ENCODE assay signal across 9 cellular contexts in the genomic region with DNA sequence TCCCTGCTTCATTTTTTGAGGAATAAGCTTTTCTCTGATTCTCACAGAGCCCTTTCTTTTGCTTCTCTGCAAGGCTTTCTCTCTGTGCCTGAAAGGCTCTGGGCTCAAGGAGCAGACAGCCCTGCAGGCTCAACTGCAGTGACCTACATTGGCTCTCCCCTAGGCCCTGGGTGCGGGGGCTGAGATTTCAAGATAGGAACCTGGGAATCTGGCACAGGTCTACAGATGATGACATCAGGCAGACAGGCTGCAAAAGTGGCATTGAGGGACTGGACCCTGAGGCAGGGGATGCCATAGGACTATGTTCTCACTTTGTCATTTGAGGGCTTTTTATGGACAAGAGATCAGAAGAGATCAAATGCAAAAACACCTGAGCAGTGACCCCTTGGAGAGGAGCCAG. TPM values are rescaled to one million over a fixed set of nuclear protein-coding genes. Genes with fewer than 3 reads are reported as not detected.
DNase-seq lines count a peak whose midpoint lies in the region; ATAC-seq and TF ChIP-seq lines count a peak whose summit lies in the region.
"Had no signal": no experiment of that assay in that cellular context is flagged by ENCODE, and none has a peak within 500 bp of the region (broad histone marks: within the 10 kb centered on the region; RNA-seq: fewer than 3 reads in every experiment).

No MANE protein-coding gene starts in this region.

- H3K4me3 Mint-ChIP-seq in nephron, result peak overlapping the region; percentile 16 to 57 (median 45)

- TF ChIP-seq POLR2A in vagina (IDR thresholded peaks at IDR 0.05), result no peak

- DNase-seq in right atrium auricular region (ENCODE audit: low spot score) (no peak), left cardiac atrium (no peak), vagina (ENCODE audit: extremely low spot score in 2 of 2) (peak in 1 of 2 donors; percentile 90), HEK293T (ENCODE audit: extremely low spot score) (no peak), NCI-H2227 treated with DMSO at 0.1 percent for 48 hours (lab: John Stamatoyannopoulos, UW) (no peak)
- DNase-seq in effector memory CD4-positive, alpha-beta T cell, result no peak
- DNase-seq: NCI-H187 treated with DMSO at 0.1 percent for 48 hours had no signal

- no peaks in the 10 kb centered on the region for H3K9me3 Mint-ChIP-seq in nephron

- TF ChIP-seq CTCF in right atrium auricular region (IDR thresholded peaks at IDR 0.05) (no peak), nephron (IDR thresholded peaks at IDR 0.05; ENCODE audit: unreplicated experiment in 3 of 3) (no peak), vagina (IDR thresholded peaks at IDR 0.05) (no peak)

- no peak overlapping the region for H3K4me3 ChIP-seq in right atrium auricular region
- H3K4me3 ChIP-seq in effector memory CD4-positive, alpha-beta T cell (ENCODE audit: insufficient read depth, low read depth, low read length, poor library complexity, severe bottlenecking), result no peak overlapping the region
- H3K4me3 ChIP-seq in vagina, result no peak overlapping the region

- POLR2A ChIA-PET in HEK293T (lab: Yijun Ruan, JAX), result interaction anchor here (1.6 to 7.1 kb wide), 5 partner anchors 9 to 56 kb away, joined by 8 to 117 read pairs (median 93); a partner anchor contains a TSS

- no peaks in the 10 kb centered on the region for H3K36me3 ChIP-seq in right atrium auricular region
- no peaks in the 10 kb centered on the region for H3K36me3 ChIP-seq in effector memory CD4-positive, alpha-beta T cell (ENCODE audit: control insufficient read depth, insufficient read depth, low read length)
- no peaks in the 10 kb centered on the region for H3K36me3 ChIP-seq in vagina

- H3K27ac ChIP-seq in right atrium auricular region (peak overlapping the region; percentile 90 to 97), vagina (peak overlapping the region; percentile 98)
- H3K27ac ChIP-seq in effector memory CD4-positive, alpha-beta T cell (ENCODE audit: insufficient read depth, low read length, poor library complexity, severe bottlenecking), result peak overlapping the region; percentile 31

- H3K27ac Mint-ChIP-seq in nephron, result peak overlapping the region; percentile 95 to 96 (median 95)

- CTCF ChIA-PET in HEK293T (lab: Yijun Ruan, JAX), result interaction anchor here (0.8 to 5.8 kb wide), 8 partner anchors 8 to 72 kb away, joined by 3 to 82 read pairs (median 4); a partner anchor contains a TSS

- H3K9me3 ChIP-seq in right atrium auricular region (no peaks in the 10 kb centered on the region), vagina (no peaks in the 10 kb centered on the region)
- H3K9me3 ChIP-seq in effector memory CD4-positive, alpha-beta T cell (ENCODE audit: control insufficient read depth, low read length), result no peaks in the 10 kb centered on the region

- H3K36me3 Mint-ChIP-seq in nephron (ENCODE audit: low read depth), result no peaks in the 10 kb centered on the region

- H3K27me3 ChIP-seq in right atrium auricular region (no peaks in the 10 kb centered on the region), vagina (no peaks in the 10 kb centered on the region)
- no peaks in the 10 kb centered on the region for H3K27me3 ChIP-seq in effector memory CD4-positive, alpha-beta T cell (replicated peaks; ENCODE audit: control insufficient read depth, insufficient read depth, low read length, poor library complexity, severe bottlenecking)

- ATAC-seq in left cardiac atrium (no peak), HG03025 (IDR thresholded peaks at IDR 0.05; ENCODE audit: low FRiP score, unreplicated experiment) (no peak)

- H3K27me3 Mint-ChIP-seq in nephron (ENCODE audit: low read depth), result no peaks in the 10 kb centered on the region

- intact Hi-C loops in left cardiac atrium (cut with DNase I), result loop anchor here (5.0 to 10.0 kb wide), 2 partner anchors 64 to 98 kb away; a partner anchor contains a TSS
- intact Hi-C loops in vagina (cut with DNase I), result loop anchor here (2.0 to 5.0 kb wide), 2 partner anchors 48 to 93 kb away; a partner anchor contains a TSS

- H3K4me1 ChIP-seq in right atrium auricular region (peaks cover 0 to 84% of the 10 kb centered on the region in 2 donors), vagina (peaks cover 92% of the 10 kb centered on the region)
- H3K4me1 ChIP-seq in effector memory CD4-positive, alpha-beta T cell (ENCODE audit: control insufficient read depth, insufficient read depth, low read length, poor library complexity, severe bottlenecking), result peaks cover 79% of the 10 kb centered on the region

- H3K4me1 Mint-ChIP-seq in nephron, result peaks cover 92% of the 10 kb centered on the region

TF ChIP-seq in HEK293T, 16 proteins besides CTCF, POLR2A, EP300 and RAD21:
- TF ChIP-seq SP1 (IDR thresholded peaks at IDR 0.05) (no peak), TARDBP (IDR thresholded peaks at IDR 0.05) (no peak), ARNT (IDR thresholded peaks at IDR 0.05) (no peak)
- TF ChIP-seq, protein P1, sequence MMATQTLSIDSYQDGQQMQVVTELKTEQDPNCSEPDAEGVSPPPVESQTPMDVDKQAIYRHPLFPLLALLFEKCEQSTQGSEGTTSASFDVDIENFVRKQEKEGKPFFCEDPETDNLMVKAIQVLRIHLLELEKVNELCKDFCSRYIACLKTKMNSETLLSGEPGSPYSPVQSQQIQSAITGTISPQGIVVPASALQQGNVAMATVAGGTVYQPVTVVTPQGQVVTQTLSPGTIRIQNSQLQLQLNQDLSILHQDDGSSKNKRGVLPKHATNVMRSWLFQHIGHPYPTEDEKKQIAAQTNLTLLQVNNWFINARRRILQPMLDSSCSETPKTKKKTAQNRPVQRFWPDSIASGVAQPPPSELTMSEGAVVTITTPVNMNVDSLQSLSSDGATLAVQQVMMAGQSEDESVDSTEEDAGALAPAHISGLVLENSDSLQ (IDR thresholded peaks at IDR 0.05), result no peak

RNA-seq across cellular contexts. Expression of a gene that starts 10.1 kb away (rescaled TPM):
- 1 to 10 TPM; 8.3 to 9.9 TPM for total RNA-seq in right atrium auricular region
- 10 to 100 TPM; 17.1 to 19.5 TPM for total RNA-seq in left cardiac atrium
- total RNA-seq in vagina, result 15.0 TPM

RNA-seq across cellular contexts. Expression of a gene that starts 11.3 kb away (rescaled TPM):
- total RNA-seq in right atrium auricular region (10 to 100 TPM; 42.2 to 52.5 TPM), left cardiac atrium (10 to 100 TPM; 54.0 to 57.8 TPM), vagina (62.4 TPM)

RNA-seq across cellular contexts. Expression of a gene that starts 29.9 kb away (rescaled TPM):
- total RNA-seq in right atrium auricular region, result 10 to 100 TPM; 26.0 to 35.5 TPM
- total RNA-seq in left cardiac atrium, result 10 to 100 TPM; 49.6 to 53.1 TPM
- 40.0 TPM for total RNA-seq in vagina

RNA-seq across cellular contexts. Expression of a gene that starts 47.7 kb away (rescaled TPM):
- total RNA-seq in right atrium auricular region, result 10 to 100 TPM; 60.3 to 69.0 TPM
- total RNA-seq in left cardiac atrium, result 10 to 100 TPM; 54.4 to 77.9 TPM
- total RNA-seq in vagina, result 40.3 TPM

RNA-seq across cellular contexts. Expression of a gene that starts 56.2 kb away (rescaled TPM):
- total RNA-seq in right atrium auricular region, result 10 to 100 TPM; 44.2 to 44.7 TPM
- total RNA-seq in left cardiac atrium, result 10 to 100 TPM; 44.0 to 56.4 TPM
- 106 TPM for total RNA-seq in vagina

Comparison
In these comparisons a context has a peak if more than half of its experiments do, and no peak if none do; other contexts are left out.
1. H3K27ac ChIP-seq: peak in every context shown above with its lines; median percentile 98 in vagina; 94 in right atrium auricular region; 31 in effector memory CD4-positive, alpha-beta T cell.